Comparison of ENCODE assay signal across 1 cellular context in the genomic region with DNA sequence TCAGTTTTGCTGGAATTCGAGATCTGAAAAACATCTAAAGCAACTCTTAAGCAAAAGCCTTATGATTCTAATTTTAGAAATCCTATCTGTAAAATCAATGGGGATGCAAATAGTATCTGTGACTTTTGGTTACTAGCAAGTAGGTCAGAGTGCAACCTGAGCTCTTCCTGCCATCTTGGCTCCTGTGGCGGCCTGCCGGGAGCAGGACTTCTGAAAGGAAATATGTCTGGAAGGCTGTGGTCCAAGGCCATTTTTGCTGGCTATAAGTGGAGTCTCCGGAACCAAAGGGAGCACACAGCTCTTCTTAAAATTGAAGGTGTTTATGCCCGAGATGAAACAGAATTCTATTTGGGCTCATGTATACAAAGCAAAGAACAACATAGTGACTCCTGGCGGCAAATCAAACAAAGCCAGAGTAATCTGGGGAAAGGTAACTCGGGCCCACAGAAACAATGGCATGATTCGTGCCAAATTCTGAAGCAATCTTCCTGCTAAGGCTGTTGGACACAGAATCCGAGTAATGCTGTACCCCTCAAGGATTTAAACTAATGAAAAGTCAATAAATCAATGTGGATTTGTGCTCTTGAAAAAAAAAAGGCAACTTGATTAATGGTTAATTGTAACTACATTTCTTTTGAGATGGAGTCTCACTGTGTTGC.
TF ChIP-seq lines count a peak whose summit lies in the region.

No MANE protein-coding gene starts in this region.

TF ChIP-seq in SK-N-SH, 30 proteins besides CTCF, POLR2A, EP300 and RAD21 (continued from another document):
- TF ChIP-seq REST (IDR thresholded peaks at IDR 0.05; ENCODE audit: low read depth, low read length) (no peak), POLR2AphosphoS5 (IDR thresholded peaks at IDR 0.05; ENCODE audit: low read depth, low read length) (no peak), FOXM1 (IDR thresholded peaks at IDR 0.05; ENCODE audit: low read depth) (no peak), ELF1 (IDR thresholded peaks at IDR 0.05) (no peak), SMC3 (IDR thresholded peaks at IDR 0.05; ENCODE audit: low read depth, low read length) (no peak), CHD2 (IDR thresholded peaks at IDR 0.05; ENCODE audit: low read length, partially characterized antibody) (no peak), RFX5 (IDR thresholded peaks at IDR 0.05; ENCODE audit: low read length) (no peak), TAF1 (IDR thresholded peaks at IDR 0.05; ENCODE audit: borderline replicate concordance, low read depth, low read length) (no peak), GABPA (IDR thresholded peaks at IDR 0.05; ENCODE audit: low read depth) (no peak), RXRA (IDR thresholded peaks at IDR 0.05; ENCODE audit: borderline replicate concordance, low read depth) (no peak), RCOR1 (IDR thresholded peaks at IDR 0.05; ENCODE audit: low read length) (no peak), FOXJ3 (CRISPR knock-in tag; IDR thresholded peaks at IDR 0.05) (no peak)
- TF ChIP-seq, protein P1, sequence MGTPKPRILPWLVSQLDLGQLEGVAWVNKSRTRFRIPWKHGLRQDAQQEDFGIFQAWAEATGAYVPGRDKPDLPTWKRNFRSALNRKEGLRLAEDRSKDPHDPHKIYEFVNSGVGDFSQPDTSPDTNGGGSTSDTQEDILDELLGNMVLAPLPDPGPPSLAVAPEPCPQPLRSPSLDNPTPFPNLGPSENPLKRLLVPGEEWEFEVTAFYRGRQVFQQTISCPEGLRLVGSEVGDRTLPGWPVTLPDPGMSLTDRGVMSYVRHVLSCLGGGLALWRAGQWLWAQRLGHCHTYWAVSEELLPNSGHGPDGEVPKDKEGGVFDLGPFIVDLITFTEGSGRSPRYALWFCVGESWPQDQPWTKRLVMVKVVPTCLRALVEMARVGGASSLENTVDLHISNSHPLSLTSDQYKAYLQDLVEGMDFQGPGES (IDR thresholded peaks at IDR 0.05; ENCODE audit: low read depth, low read length), result no peak
- TF ChIP-seq, protein P2, sequence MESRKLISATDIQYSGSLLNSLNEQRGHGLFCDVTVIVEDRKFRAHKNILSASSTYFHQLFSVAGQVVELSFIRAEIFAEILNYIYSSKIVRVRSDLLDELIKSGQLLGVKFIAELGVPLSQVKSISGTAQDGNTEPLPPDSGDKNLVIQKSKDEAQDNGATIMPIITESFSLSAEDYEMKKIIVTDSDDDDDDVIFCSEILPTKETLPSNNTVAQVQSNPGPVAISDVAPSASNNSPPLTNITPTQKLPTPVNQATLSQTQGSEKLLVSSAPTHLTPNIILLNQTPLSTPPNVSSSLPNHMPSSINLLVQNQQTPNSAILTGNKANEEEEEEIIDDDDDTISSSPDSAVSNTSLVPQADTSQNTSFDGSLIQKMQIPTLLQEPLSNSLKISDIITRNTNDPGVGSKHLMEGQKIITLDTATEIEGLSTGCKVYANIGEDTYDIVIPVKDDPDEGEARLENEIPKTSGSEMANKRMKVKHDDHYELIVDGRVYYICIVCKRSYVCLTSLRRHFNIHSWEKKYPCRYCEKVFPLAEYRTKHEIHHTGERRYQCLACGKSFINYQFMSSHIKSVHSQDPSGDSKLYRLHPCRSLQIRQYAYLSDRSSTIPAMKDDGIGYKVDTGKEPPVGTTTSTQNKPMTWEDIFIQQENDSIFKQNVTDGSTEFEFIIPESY (IDR thresholded peaks at IDR 0.05; ENCODE audit: borderline replicate concordance, low read depth), result no peak
